In genomic region chr1:212639524-212639923, GRCh38 we compare ENCODE assay signal across 1 cellular context.
TF ChIP-seq lines count a peak whose summit lies in the region.

No MANE protein-coding gene starts in this region.

TF ChIP-seq in K562, 482 proteins besides CTCF, POLR2A, EP300 and RAD21 (continued from another document):
- TF ChIP-seq, protein P1, sequence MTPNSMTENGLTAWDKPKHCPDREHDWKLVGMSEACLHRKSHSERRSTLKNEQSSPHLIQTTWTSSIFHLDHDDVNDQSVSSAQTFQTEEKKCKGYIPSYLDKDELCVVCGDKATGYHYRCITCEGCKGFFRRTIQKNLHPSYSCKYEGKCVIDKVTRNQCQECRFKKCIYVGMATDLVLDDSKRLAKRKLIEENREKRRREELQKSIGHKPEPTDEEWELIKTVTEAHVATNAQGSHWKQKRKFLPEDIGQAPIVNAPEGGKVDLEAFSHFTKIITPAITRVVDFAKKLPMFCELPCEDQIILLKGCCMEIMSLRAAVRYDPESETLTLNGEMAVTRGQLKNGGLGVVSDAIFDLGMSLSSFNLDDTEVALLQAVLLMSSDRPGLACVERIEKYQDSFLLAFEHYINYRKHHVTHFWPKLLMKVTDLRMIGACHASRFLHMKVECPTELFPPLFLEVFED (CRISPR knock-in tag; conservative IDR thresholded peaks at IDR 0.05), result 0 out of 2 replicates have a peak, but pooled peaks have one; percentile 45
- TF ChIP-seq, protein P2, sequence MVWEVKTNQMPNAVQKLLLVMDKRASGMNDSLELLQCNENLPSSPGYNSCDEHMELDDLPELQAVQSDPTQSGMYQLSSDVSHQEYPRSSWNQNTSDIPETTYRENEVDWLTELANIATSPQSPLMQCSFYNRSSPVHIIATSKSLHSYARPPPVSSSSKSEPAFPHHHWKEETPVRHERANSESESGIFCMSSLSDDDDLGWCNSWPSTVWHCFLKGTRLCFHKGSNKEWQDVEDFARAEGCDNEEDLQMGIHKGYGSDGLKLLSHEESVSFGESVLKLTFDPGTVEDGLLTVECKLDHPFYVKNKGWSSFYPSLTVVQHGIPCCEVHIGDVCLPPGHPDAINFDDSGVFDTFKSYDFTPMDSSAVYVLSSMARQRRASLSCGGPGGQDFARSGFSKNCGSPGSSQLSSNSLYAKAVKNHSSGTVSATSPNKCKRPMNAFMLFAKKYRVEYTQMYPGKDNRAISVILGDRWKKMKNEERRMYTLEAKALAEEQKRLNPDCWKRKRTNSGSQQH (CRISPR knock-in tag; IDR thresholded peaks at IDR 0.05), result peak; percentile 86; the same call in 1 of the 2 replicates
- peak; percentile 99 for TF ChIP-seq ZNF512 (tag; IDR thresholded peaks at IDR 0.05)
- 0 out of 2 replicates have a peak, but pooled peaks have one; percentile 36 for TF ChIP-seq MTA1 (IDR thresholded peaks at IDR 0.05; ENCODE audit: borderline replicate concordance)
TF ChIP-seq in K562: peak in this region for 6; not testable (repeated sequence) for 476.
